1 cellular context compared by ENCODE assay signal in the genomic region with DNA sequence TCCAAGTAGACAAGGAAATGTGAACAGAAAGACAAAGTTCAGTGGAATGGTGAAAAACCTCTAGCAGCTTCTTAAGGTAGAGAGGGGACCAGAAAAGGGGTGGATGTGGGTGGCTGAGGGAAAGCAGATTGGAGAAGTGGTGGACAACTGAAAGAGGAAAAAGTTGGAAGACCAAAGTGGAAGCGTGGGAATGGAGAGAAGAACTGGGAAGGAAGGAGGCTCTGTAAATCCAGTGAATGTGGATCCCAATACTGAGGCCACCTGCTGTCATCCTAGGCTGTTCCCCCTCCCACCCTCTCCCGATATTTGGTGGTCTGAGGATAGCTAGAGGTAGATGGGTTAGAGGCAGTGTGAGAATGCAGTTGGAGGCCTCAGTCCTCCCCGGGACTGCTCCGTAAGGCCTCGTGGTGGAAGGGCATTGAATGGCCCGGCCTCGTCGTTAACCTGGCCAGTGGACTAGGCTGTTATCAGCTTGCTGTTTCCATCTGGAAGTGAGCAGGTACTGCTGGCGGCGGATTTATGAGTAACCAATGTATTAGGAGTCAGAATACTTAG.
TF ChIP-seq lines count a peak whose summit lies in the region.

No MANE protein-coding gene starts in this region.

TF ChIP-seq in K562, 482 proteins besides CTCF, POLR2A, EP300 and RAD21 (continued from another document and continues in another):
- no peak for TF ChIP-seq CHD7 (IDR thresholded peaks at IDR 0.05; ENCODE audit: low read depth, low read length)
- no peak for TF ChIP-seq NR0B1 (IDR thresholded peaks at IDR 0.05; ENCODE audit: partially characterized antibody)
- TF ChIP-seq, protein P1, sequence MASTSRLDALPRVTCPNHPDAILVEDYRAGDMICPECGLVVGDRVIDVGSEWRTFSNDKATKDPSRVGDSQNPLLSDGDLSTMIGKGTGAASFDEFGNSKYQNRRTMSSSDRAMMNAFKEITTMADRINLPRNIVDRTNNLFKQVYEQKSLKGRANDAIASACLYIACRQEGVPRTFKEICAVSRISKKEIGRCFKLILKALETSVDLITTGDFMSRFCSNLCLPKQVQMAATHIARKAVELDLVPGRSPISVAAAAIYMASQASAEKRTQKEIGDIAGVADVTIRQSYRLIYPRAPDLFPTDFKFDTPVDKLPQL (IDR thresholded peaks at IDR 0.05; ENCODE audit: extremely low read depth, insufficient read length), result no peak
- TF ChIP-seq, protein P2, sequence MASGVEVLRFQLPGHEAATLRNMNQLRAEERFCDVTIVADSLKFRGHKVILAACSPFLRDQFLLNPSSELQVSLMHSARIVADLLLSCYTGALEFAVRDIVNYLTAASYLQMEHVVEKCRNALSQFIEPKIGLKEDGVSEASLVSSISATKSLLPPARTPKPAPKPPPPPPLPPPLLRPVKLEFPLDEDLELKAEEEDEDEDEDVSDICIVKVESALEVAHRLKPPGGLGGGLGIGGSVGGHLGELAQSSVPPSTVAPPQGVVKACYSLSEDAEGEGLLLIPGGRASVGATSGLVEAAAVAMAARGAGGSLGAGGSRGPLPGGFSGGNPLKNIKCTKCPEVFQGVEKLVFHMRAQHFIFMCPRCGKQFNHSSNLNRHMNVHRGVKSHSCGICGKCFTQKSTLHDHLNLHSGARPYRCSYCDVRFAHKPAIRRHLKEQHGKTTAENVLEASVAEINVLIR (CRISPR knock-in tag; IDR thresholded peaks at IDR 0.05), result no peak
- no peak for TF ChIP-seq SRSF9 (IDR thresholded peaks at IDR 0.05; ENCODE audit: borderline replicate concordance, low read depth, low read length)
- TF ChIP-seq CLOCK (CRISPR knock-in tag; IDR thresholded peaks at IDR 0.05; ENCODE audit: borderline replicate concordance), result no peak
- TF ChIP-seq FOXK1 (CRISPR knock-in tag; IDR thresholded peaks at IDR 0.05; ENCODE audit: borderline replicate concordance), result no peak
- peak; percentile 75 for TF ChIP-seq NFRKB (IDR thresholded peaks at IDR 0.05; ENCODE audit: low read depth)
- TF ChIP-seq POLR2AphosphoS5 (IDR thresholded peaks at IDR 0.05; ENCODE audit: control insufficient read depth, insufficient read depth, low read depth, low read length), result peak; percentile 29; the same call in 1 of the 2 replicates
- no peak for TF ChIP-seq NFE2 (IDR thresholded peaks at IDR 0.05; ENCODE audit: low read depth)
- TF ChIP-seq MED1 (CRISPR knock-in tag; IDR thresholded peaks at IDR 0.05; ENCODE audit: borderline replicate concordance), result no peak
- TF ChIP-seq CBFA2T3 (IDR thresholded peaks at IDR 0.05), result peak; percentile 19; the same call in 1 of the 2 replicates
- TF ChIP-seq HDAC3 (IDR thresholded peaks at IDR 0.05; ENCODE audit: borderline replicate concordance, partially characterized antibody), result no peak
- no peak for TF ChIP-seq PCBP2 (IDR thresholded peaks at IDR 0.05; ENCODE audit: low read depth, low read length, poor library complexity, severe bottlenecking)
- no peak for TF ChIP-seq POLR3A (IDR thresholded peaks at IDR 0.05; ENCODE audit: borderline replicate concordance, extremely low read depth, insufficient read depth, insufficient read length)
- no peak for TF ChIP-seq HNRNPUL1 (IDR thresholded peaks at IDR 0.05; ENCODE audit: low read length)
- peak; percentile 81 for TF ChIP-seq L3MBTL2 (IDR thresholded peaks at IDR 0.05)
- no peak for TF ChIP-seq PHF21A (IDR thresholded peaks at IDR 0.05; ENCODE audit: borderline replicate concordance, low read depth)
- no peak for TF ChIP-seq TEAD1 (CRISPR knock-in tag; IDR thresholded peaks at IDR 0.05)
- no peak for TF ChIP-seq ESRRB (CRISPR knock-in tag; IDR thresholded peaks at IDR 0.05; ENCODE audit: borderline replicate concordance)
- no peak for TF ChIP-seq POLR2AphosphoS2 (IDR thresholded peaks at IDR 0.05; ENCODE audit: low read length)
- no peak for TF ChIP-seq ZNF146 (CRISPR knock-in tag; IDR thresholded peaks at IDR 0.05; ENCODE audit: unreplicated experiment)
- no peak for TF ChIP-seq ZNF347 (CRISPR knock-in tag; IDR thresholded peaks at IDR 0.05; ENCODE audit: low read depth)
- no peak for TF ChIP-seq ZNF212 (CRISPR knock-in tag; IDR thresholded peaks at IDR 0.05)
- TF ChIP-seq LEF1 (IDR thresholded peaks at IDR 0.05), result peak; percentile 15; the same call in 1 of the 2 replicates
- TF ChIP-seq, protein P3, sequence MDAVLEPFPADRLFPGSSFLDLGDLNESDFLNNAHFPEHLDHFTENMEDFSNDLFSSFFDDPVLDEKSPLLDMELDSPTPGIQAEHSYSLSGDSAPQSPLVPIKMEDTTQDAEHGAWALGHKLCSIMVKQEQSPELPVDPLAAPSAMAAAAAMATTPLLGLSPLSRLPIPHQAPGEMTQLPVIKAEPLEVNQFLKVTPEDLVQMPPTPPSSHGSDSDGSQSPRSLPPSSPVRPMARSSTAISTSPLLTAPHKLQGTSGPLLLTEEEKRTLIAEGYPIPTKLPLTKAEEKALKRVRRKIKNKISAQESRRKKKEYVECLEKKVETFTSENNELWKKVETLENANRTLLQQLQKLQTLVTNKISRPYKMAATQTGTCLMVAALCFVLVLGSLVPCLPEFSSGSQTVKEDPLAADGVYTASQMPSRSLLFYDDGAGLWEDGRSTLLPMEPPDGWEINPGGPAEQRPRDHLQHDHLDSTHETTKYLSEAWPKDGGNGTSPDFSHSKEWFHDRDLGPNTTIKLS (IDR thresholded peaks at IDR 0.05; ENCODE audit: borderline replicate concordance, low read depth), result 0 out of 2 replicates have a peak, but pooled peaks have one; percentile 6
- 0 out of 2 replicates have a peak, but pooled peaks have one; percentile 29 for TF ChIP-seq HLTF (IDR thresholded peaks at IDR 0.05)
- no peak for TF ChIP-seq CBFB (CRISPR knock-in tag; IDR thresholded peaks at IDR 0.05)
- TF ChIP-seq TFE3 (CRISPR knock-in tag; IDR thresholded peaks at IDR 0.05), result no peak
- TF ChIP-seq ZSCAN32 (CRISPR knock-in tag; IDR thresholded peaks at IDR 0.05), result no peak
- TF ChIP-seq ATF1 (CRISPR knock-in tag; IDR thresholded peaks at IDR 0.05), result no peak
- TF ChIP-seq ATF1 (tag; IDR thresholded peaks at IDR 0.05), result no peak
- 0 out of 2 replicates have a peak, but pooled peaks have one; percentile 47 for TF ChIP-seq LARP7 (IDR thresholded peaks at IDR 0.05)
- TF ChIP-seq, protein P4, sequence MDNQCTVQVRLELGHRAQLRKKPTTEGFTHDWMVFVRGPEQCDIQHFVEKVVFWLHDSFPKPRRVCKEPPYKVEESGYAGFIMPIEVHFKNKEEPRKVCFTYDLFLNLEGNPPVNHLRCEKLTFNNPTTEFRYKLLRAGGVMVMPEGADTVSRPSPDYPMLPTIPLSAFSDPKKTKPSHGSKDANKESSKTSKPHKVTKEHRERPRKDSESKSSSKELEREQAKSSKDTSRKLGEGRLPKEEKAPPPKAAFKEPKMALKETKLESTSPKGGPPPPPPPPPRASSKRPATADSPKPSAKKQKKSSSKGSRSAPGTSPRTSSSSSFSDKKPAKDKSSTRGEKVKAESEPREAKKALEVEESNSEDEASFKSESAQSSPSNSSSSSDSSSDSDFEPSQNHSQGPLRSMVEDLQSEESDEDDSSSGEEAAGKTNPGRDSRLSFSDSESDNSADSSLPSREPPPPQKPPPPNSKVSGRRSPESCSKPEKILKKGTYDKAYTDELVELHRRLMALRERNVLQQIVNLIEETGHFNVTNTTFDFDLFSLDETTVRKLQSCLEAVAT (IDR thresholded peaks at IDR 0.05), result peak in 1 of 2 experiments; percentile 47; a peak in 3 of 4 replicates
